ENCODE assay signal across 1 cellular context in the genomic region with DNA sequence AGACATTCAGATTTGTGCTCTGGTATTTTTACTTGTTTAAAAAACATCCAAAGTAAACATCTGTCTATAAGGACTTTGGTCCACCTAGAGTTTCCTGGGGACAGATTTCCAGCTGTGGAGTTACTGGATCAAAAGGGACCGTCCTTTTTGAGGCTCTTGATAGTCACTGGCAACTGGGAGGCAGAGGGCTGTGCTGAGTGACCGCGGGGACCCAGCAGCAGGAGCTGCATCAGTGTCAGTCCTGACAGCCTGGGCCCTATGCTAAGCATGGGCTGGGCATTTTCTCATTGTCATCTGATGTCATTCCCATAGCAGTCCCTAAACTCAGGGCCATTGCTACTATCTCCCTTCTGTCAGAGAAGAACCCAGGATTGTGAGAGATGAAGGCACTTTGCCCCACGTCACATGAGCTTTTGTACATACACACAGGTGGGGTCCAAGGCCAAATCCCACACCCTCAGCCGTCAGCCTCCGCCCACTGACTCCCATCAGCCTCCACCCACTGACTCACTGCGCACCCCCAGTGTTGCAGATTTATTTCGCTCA.
TF ChIP-seq lines count a peak whose summit lies in the region.

No MANE protein-coding gene starts in this region.

TF ChIP-seq in HEK293, 187 proteins besides CTCF, POLR2A, EP300 and RAD21 (continued from another document):
- TF ChIP-seq ZNF2 (tag by site-specific recombination; IDR thresholded peaks at IDR 0.05) (no peak), ZNF747 (tag by site-specific recombination; IDR thresholded peaks at IDR 0.05) (no peak), ZNF664 (tag by site-specific recombination; IDR thresholded peaks at IDR 0.05) (no peak), ZNF544 (tag by site-specific recombination; IDR thresholded peaks at IDR 0.05) (no peak), ZNF157 (tag by site-specific recombination; IDR thresholded peaks at IDR 0.05) (no peak), ZNF830 (tag by site-specific recombination; IDR thresholded peaks at IDR 0.05; ENCODE audit: low read depth) (no peak), PATZ1 (tag by site-specific recombination; IDR thresholded peaks at IDR 0.05) (no peak), ZNF558 (tag by site-specific recombination; IDR thresholded peaks at IDR 0.05) (no peak), ZBTB7A (tag by site-specific recombination; IDR thresholded peaks at IDR 0.05; ENCODE audit: low read depth) (no peak), ZNF423 (tag by site-specific recombination; IDR thresholded peaks at IDR 0.05) (no peak), ZNF596 (tag by site-specific recombination; IDR thresholded peaks at IDR 0.05) (no peak), ZNF138 (tag by site-specific recombination; IDR thresholded peaks at IDR 0.05; ENCODE audit: borderline replicate concordance) (no peak), ATF2 (tag by site-specific recombination; IDR thresholded peaks at IDR 0.05; ENCODE audit: low read depth) (no peak), ZNF174 (tag by site-specific recombination; IDR thresholded peaks at IDR 0.05) (no peak)
- TF ChIP-seq, protein P1, sequence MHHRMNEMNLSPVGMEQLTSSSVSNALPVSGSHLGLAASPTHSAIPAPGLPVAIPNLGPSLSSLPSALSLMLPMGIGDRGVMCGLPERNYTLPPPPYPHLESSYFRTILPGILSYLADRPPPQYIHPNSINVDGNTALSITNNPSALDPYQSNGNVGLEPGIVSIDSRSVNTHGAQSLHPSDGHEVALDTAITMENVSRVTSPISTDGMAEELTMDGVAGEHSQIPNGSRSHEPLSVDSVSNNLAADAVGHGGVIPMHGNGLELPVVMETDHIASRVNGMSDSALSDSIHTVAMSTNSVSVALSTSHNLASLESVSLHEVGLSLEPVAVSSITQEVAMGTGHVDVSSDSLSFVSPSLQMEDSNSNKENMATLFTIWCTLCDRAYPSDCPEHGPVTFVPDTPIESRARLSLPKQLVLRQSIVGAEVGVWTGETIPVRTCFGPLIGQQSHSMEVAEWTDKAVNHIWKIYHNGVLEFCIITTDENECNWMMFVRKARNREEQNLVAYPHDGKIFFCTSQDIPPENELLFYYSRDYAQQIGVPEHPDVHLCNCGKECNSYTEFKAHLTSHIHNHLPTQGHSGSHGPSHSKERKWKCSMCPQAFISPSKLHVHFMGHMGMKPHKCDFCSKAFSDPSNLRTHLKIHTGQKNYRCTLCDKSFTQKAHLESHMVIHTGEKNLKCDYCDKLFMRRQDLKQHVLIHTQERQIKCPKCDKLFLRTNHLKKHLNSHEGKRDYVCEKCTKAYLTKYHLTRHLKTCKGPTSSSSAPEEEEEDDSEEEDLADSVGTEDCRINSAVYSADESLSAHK (tag by site-specific recombination; IDR thresholded peaks at IDR 0.05), result no peak
